ENCODE assay signal across 1 cellular context in genomic region chr20:45405566-45406259, GRCh38.
TF ChIP-seq lines count a peak whose summit lies in the region.

No MANE protein-coding gene starts in this region.

TF ChIP-seq in WTC11, 78 proteins besides CTCF, POLR2A, EP300 and RAD21 (continued from another document):
- no peak for TF ChIP-seq ZNF532 (CRISPR knock-in tag; IDR thresholded peaks at IDR 0.05; ENCODE audit: borderline replicate concordance)
- TF ChIP-seq GTF2I (CRISPR knock-in tag; conservative IDR thresholded peaks at IDR 0.05): no peak
- no peak for TF ChIP-seq PREB (CRISPR knock-in tag; IDR thresholded peaks at IDR 0.05; ENCODE audit: borderline replicate concordance)
- TF ChIP-seq SMAD4 (CRISPR knock-in tag; IDR thresholded peaks at IDR 0.05): no peak
- TF ChIP-seq FOXP1 (CRISPR knock-in tag; IDR thresholded peaks at IDR 0.05; ENCODE audit: borderline replicate concordance): 0 out of 2 replicates have a peak, but pooled peaks have one; percentile 15
